In genomic region chr11:118217575-118217974, GRCh38 we compare ENCODE assay signal across 16 cellular contexts. TPM values are rescaled to one million over a fixed set of nuclear protein-coding genes. Genes with fewer than 3 reads are reported as not detected.
DNase-seq lines count a peak whose midpoint lies in the region; ATAC-seq and TF ChIP-seq lines count a peak whose summit lies in the region.
"Had no signal": no experiment of that assay in that cellular context is flagged by ENCODE, and none has a peak within 500 bp of the region (broad histone marks: within the 10 kb centered on the region; RNA-seq: fewer than 3 reads in every experiment).

No MANE protein-coding gene starts in this region.

- peaks cover 3% of the 10 kb centered on the region for H3K9me3 Mint-ChIP-seq in activated naive CD8-positive, alpha-beta T cell treated with anti-CD3 and anti-CD28 coated beads for 36 hours
- H3K9me3 Mint-ChIP-seq: nephron progenitor cell had no signal

- POLR2A ChIA-PET in GM10248 (lab: Yijun Ruan, JAX): no interaction called here

- H3K4me1 Mint-ChIP-seq in activated naive CD8-positive, alpha-beta T cell treated with anti-CD3 and anti-CD28 coated beads for 36 hours: peaks cover 89% of the 10 kb centered on the region
- H3K4me1 Mint-ChIP-seq: nephron progenitor cell had no signal

- H3K27me3 Mint-ChIP-seq in activated naive CD8-positive, alpha-beta T cell treated with anti-CD3 and anti-CD28 coated beads for 36 hours: no peaks in the 10 kb centered on the region

- peak overlapping the region; percentile 61 for H3K4me2 ChIP-seq in OCI-LY3 (ENCODE audit: low read length)

- CTCF ChIA-PET in GM10248 (lab: Yijun Ruan, JAX): interaction anchor here (3.5 kb wide), 1 partner anchor 19 kb away, joined by 23 read pairs; no protein-coding TSS in a partner anchor

- peak; percentile 58 for ATAC-seq in stimulated activated naive CD8-positive, alpha-beta T cell treated with anti-CD3 and anti-CD28 coated beads, Interleukin-15, Interleukin-2, amounts not matched to agents 100 U/mL and 50 U/mL, for 24 hours
- no peak for ATAC-seq in GM19351 (IDR thresholded peaks at IDR 0.05; ENCODE audit: unreplicated experiment)

- H3K27me3 ChIP-seq in OCI-LY3 (ENCODE audit: low read depth, low read length): peaks cover 18% of the 10 kb centered on the region
- H3K27me3 ChIP-seq: cardiac muscle cell had no signal

- no peaks in the 10 kb centered on the region for H3K9me3 ChIP-seq in OCI-LY3 (ENCODE audit: insufficient read depth, low read length)

- H3K4me1 ChIP-seq in OCI-LY3 (ENCODE audit: low read length): peaks cover 52% of the 10 kb centered on the region

- peaks cover 71% of the 10 kb centered on the region for H3K36me3 Mint-ChIP-seq in activated naive CD8-positive, alpha-beta T cell treated with anti-CD3 and anti-CD28 coated beads for 36 hours

- TF ChIP-seq CTCF in OCI-LY3 (IDR thresholded peaks at IDR 0.05; ENCODE audit: low read depth, low read length) (no peak), GM10248 (IDR thresholded peaks at IDR 0.05; ENCODE audit: control extremely low read depth, extremely low read depth, low read depth, missing control alignments) (no peak)

- H3K36me3 ChIP-seq in OCI-LY3 (replicated peaks; ENCODE audit: low read depth, low read length): no peaks in the 10 kb centered on the region
- H3K36me3 ChIP-seq: cardiac muscle cell had no signal

- peak overlapping the region; percentile 97 for H3K27ac Mint-ChIP-seq in activated naive CD8-positive, alpha-beta T cell treated with anti-CD3 and anti-CD28 coated beads for 36 hours
- H3K27ac Mint-ChIP-seq: nephron progenitor cell had no signal

- H3K4me3 Mint-ChIP-seq in activated naive CD8-positive, alpha-beta T cell treated with anti-CD3 and anti-CD28 coated beads for 36 hours: peak overlapping the region; percentile 86
- H3K4me3 Mint-ChIP-seq: nephron progenitor cell had no signal

- no peaks in the 10 kb centered on the region for H4K20me1 ChIP-seq in OCI-LY3 (ENCODE audit: insufficient read depth, low read length)

- no peaks in the 10 kb centered on the region for H3K79me2 ChIP-seq in OCI-LY3 (ENCODE audit: low read length)

- no peak overlapping the region; the same call in 1 of the 2 replicates for H3K4me3 ChIP-seq in OCI-LY3 (ENCODE audit: low read length)
- H3K4me3 ChIP-seq: cardiac muscle cell, lung had no signal

- H3K27ac ChIP-seq in OCI-LY3 (ENCODE audit: low read length): no peak overlapping the region
- H3K27ac ChIP-seq: cardiac muscle cell had no signal

- no peak overlapping the region for H2AFZ ChIP-seq in OCI-LY3 (ENCODE audit: low read depth, low read length)

- no peak overlapping the region for H3K9ac ChIP-seq in OCI-LY3 (ENCODE audit: low read length)

- peak; percentile 42 for DNase-seq in activated naive CD4-positive, alpha-beta T cell treated with Interleukin-2 at 50 U/mL for 16 hours
- no peak for DNase-seq in activated naive CD4-positive, alpha-beta T cell (lab: John Stamatoyannopoulos, UW)
- peak; percentile 40 for DNase-seq in activated naive CD8-positive, alpha-beta T cell treated with anti-CD3 and anti-CD28 coated beads for 36 hours
- no peak for DNase-seq in stimulated activated naive CD8-positive, alpha-beta T cell treated with anti-CD3 and anti-CD28 coated beads, Interleukin-15, Interleukin-2, amounts not matched to agents 100 U/mL and 50 U/mL, for 24 hours
- no peak for DNase-seq in HUDEP-2 (lab: John Stamatoyannopoulos, UW; ENCODE audit: unreplicated experiment in 76 of 76)
- no peak for DNase-seq in GM10248 (ENCODE audit: extremely low spot score)
- DNase-seq: foreskin melanocyte, NCI-H2029, NCI-H69, nephron progenitor cell had no signal

RNA-seq across cellular contexts. Expression of gene JAML, which starts 7.2 kb away (rescaled TPM):
- 100 to 1,000 TPM; 148 to 150 TPM for total RNA-seq in activated naive CD8-positive, alpha-beta T cell treated with anti-CD3 and anti-CD28 coated beads for 36 hours
- total RNA-seq: cardiac muscle cell, renal cortical epithelial cell, RPMI7951 had no signal

RNA-seq across cellular contexts. Expression of gene MPZL3, which starts 34.6 kb away (rescaled TPM):
- total RNA-seq in activated naive CD8-positive, alpha-beta T cell treated with anti-CD3 and anti-CD28 coated beads for 36 hours: 10 to 100 TPM; 49.1 to 50.7 TPM

RNA-seq across cellular contexts. Expression of gene SCN2B, which starts 41.1 kb away (rescaled TPM):
- not detected for total RNA-seq in activated naive CD8-positive, alpha-beta T cell treated with anti-CD3 and anti-CD28 coated beads for 36 hours
- total RNA-seq: RPMI7951 had no signal

RNA-seq across cellular contexts. Expression of gene MPZL2, which starts 46.5 kb away (rescaled TPM):
- total RNA-seq in activated naive CD8-positive, alpha-beta T cell treated with anti-CD3 and anti-CD28 coated beads for 36 hours: 10 to 100 TPM; 18.8 to 20.1 TPM
- total RNA-seq: cardiac muscle cell had no signal

Comparison
In these comparisons a context has a peak if more than half of its experiments do, and no peak if none do; other contexts are left out.
1. DNase-seq: peak in activated naive CD4-positive, alpha-beta T cell treated with Interleukin-2 at 50 U/mL for 16 hours (single experiment) and activated naive CD8-positive, alpha-beta T cell treated with anti-CD3 and anti-CD28 coated beads for 36 hours (single experiment); none in activated naive CD4-positive, alpha-beta T cell (0 of 4), stimulated activated naive CD8-positive, alpha-beta T cell treated with anti-CD3 and anti-CD28 coated beads, Interleukin-15, Interleukin-2, amounts not matched to agents 100 U/mL and 50 U/mL, for 24 hours (single experiment), HUDEP-2 (0 of 76) and GM10248 (single experiment).